Comparison of ENCODE assay signal across 1 cellular context in the genomic region with DNA sequence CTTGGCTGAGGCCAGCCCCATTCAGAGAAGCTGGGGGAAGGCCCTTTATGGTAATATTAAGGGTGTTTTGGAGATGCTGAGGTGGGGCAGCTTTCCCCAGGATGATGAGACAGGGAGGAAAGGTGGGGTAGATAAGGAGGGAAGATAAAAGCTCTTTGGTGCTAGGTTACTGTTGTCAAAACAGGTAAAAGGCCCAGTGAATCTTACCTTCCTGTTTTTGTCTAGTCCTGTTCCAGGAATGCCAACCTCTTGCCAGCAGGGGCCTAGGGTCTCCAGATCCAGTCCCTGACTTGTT.
TF ChIP-seq lines count a peak whose summit lies in the region.

No MANE protein-coding gene starts in this region.

TF ChIP-seq in K562, 482 proteins besides CTCF, POLR2A, EP300 and RAD21:
- TF ChIP-seq, protein P1, sequence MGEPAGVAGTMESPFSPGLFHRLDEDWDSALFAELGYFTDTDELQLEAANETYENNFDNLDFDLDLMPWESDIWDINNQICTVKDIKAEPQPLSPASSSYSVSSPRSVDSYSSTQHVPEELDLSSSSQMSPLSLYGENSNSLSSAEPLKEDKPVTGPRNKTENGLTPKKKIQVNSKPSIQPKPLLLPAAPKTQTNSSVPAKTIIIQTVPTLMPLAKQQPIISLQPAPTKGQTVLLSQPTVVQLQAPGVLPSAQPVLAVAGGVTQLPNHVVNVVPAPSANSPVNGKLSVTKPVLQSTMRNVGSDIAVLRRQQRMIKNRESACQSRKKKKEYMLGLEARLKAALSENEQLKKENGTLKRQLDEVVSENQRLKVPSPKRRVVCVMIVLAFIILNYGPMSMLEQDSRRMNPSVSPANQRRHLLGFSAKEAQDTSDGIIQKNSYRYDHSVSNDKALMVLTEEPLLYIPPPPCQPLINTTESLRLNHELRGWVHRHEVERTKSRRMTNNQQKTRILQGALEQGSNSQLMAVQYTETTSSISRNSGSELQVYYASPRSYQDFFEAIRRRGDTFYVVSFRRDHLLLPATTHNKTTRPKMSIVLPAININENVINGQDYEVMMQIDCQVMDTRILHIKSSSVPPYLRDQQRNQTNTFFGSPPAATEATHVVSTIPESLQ (CRISPR knock-in tag; IDR thresholded peaks at IDR 0.05), result no peak
- TF ChIP-seq FOXJ2 (tag; IDR thresholded peaks at IDR 0.05), result peak; percentile 59; the same call in 1 of the 2 replicates
TF ChIP-seq in K562: peak in this region for 1.
